Comparison of ENCODE assay signal across 1 cellular context in genomic region chr3:126961191-126961790, GRCh38.
TF ChIP-seq lines count a peak whose summit lies in the region.

No MANE protein-coding gene starts in this region.

TF ChIP-seq in GM12878, 131 proteins besides CTCF, POLR2A, EP300 and RAD21 (continued from another document):
- TF ChIP-seq ZNF687 (IDR thresholded peaks at IDR 0.05) (no peak), RUNX3 (IDR thresholded peaks at IDR 0.05; ENCODE audit: low read length) (no peak), PAX5 (IDR thresholded peaks at IDR 0.05; ENCODE audit: borderline replicate concordance, low read depth, low read length) (no peak), MLLT1 (IDR thresholded peaks at IDR 0.05) (no peak), SP1 (IDR thresholded peaks at IDR 0.05; ENCODE audit: low read depth, low read length) (no peak), BCLAF1 (IDR thresholded peaks at IDR 0.05) (no peak), TAF1 (IDR thresholded peaks at IDR 0.05; ENCODE audit: borderline replicate concordance, low read depth, low read length) (no peak)
